Comparison of ENCODE assay signal across 8 cellular contexts in genomic region chr11:61776561-61777075, GRCh38. TPM values are rescaled to one million over a fixed set of nuclear protein-coding genes. Genes with fewer than 3 reads are reported as not detected.
A peak's percentile ranks its signal among the peaks of the same experiment; 100 is the strongest.
DNase-seq lines count a peak whose midpoint lies in the region; ATAC-seq, FAIRE-seq and TF ChIP-seq lines count a peak whose summit lies in the region.

No MANE protein-coding gene starts in this region.

- H3K36me3 ChIP-seq in OCI-LY1 (ENCODE audit: insufficient read depth, low read length) (no peaks in the 10 kb centered on the region), pancreas (peaks cover 0 to 19% (median 0%) of the 10 kb centered on the region in 3 donors)

- H3K36me3 Mint-ChIP-seq in activated T-helper 1 cell treated with anti-CD3 and anti-CD28 coated beads, Interleukin-12 subunit alpha, Interleukin-12 subunit beta, Interleukin-2, Interleukin-4 antibody, amounts not matched to agents 30 ng/mL and 10 ng/mL and 1 ng/mL, durations not matched to agents 14 hours and 24 hours and 36 hours (ENCODE audit: low read depth), result no peaks in the 10 kb centered on the region

- no peak overlapping the region for H3K27ac Mint-ChIP-seq in activated T-helper 1 cell treated with anti-CD3 and anti-CD28 coated beads, Interleukin-12 subunit alpha, Interleukin-12 subunit beta, Interleukin-2, Interleukin-4 antibody, amounts not matched to agents 30 ng/mL and 10 ng/mL and 1 ng/mL, durations not matched to agents 14 hours and 24 hours and 36 hours

- FAIRE-seq in pancreas (lab: Jason Lieb, UNC), result no peak

- H3K4me3 Mint-ChIP-seq in activated T-helper 1 cell treated with anti-CD3 and anti-CD28 coated beads, Interleukin-12 subunit alpha, Interleukin-12 subunit beta, Interleukin-2, Interleukin-4 antibody, amounts not matched to agents 30 ng/mL and 10 ng/mL and 1 ng/mL, durations not matched to agents 14 hours and 24 hours and 36 hours, result peak overlapping the region; percentile 41

- H3K9ac ChIP-seq in OCI-LY1 (ENCODE audit: low read length), result no peak overlapping the region

- DNase-seq in GM19240 (ENCODE audit: insufficient read length, low spot score), result peak; percentile 93
- peak; percentile 48 for DNase-seq in activated T-helper 1 cell treated with anti-CD3 and anti-CD28 coated beads, Interleukin-12 subunit alpha, Interleukin-12 subunit beta, Interleukin-2, Interleukin-4 antibody, amounts not matched to agents 30 ng/mL and 10 ng/mL and 1 ng/mL, durations not matched to agents 14 hours and 24 hours and 36 hours (ENCODE audit: low spot score)
- DNase-seq in fibroblast of the conjunctiva (ENCODE audit: low read depth), result peak; percentile 27
- DNase-seq in pancreas, result peak; percentile 71 to 90 (median 82)

- ATAC-seq in pancreas (peak; percentile 73 to 84 (median 80)), GM21390 (IDR thresholded peaks at IDR 0.05; ENCODE audit: unreplicated experiment) (no peak), GM21360 (IDR thresholded peaks at IDR 0.05; ENCODE audit: unreplicated experiment) (no peak)

- 56 to 60% methylated on average over 9 of the region's 9 CpGs for WGBS in pancreas, 2 donors

- H3F3A ChIP-seq in OCI-LY1 (ENCODE audit: insufficient read depth, low read length), result no peaks in the 10 kb centered on the region

- H3K9me3 Mint-ChIP-seq in activated T-helper 1 cell treated with anti-CD3 and anti-CD28 coated beads, Interleukin-12 subunit alpha, Interleukin-12 subunit beta, Interleukin-2, Interleukin-4 antibody, amounts not matched to agents 30 ng/mL and 10 ng/mL and 1 ng/mL, durations not matched to agents 14 hours and 24 hours and 36 hours, result no peaks in the 10 kb centered on the region

- H3K4me1 Mint-ChIP-seq in activated T-helper 1 cell treated with anti-CD3 and anti-CD28 coated beads, Interleukin-12 subunit alpha, Interleukin-12 subunit beta, Interleukin-2, Interleukin-4 antibody, amounts not matched to agents 30 ng/mL and 10 ng/mL and 1 ng/mL, durations not matched to agents 14 hours and 24 hours and 36 hours (ENCODE audit: low read depth), result peaks cover 8% of the 10 kb centered on the region

- H3K4me1 ChIP-seq in OCI-LY1 (ENCODE audit: insufficient read depth, low read length, severe bottlenecking) (peaks cover 9% of the 10 kb centered on the region), pancreas (peaks cover 8 to 15% (median 13%) of the 10 kb centered on the region in 3 donors)

- TF ChIP-seq CTCF in C4-2B (conservative IDR thresholded peaks at IDR 0.05), result peak; percentile 89
- TF ChIP-seq CTCF in OCI-LY1 (IDR thresholded peaks at IDR 0.05; ENCODE audit: low read length), result peak; percentile 79
- TF ChIP-seq CTCF in pancreas (IDR thresholded peaks at IDR 0.05), result peak; percentile 50 to 73 (median 71)

- no peak overlapping the region for H3K4me3 ChIP-seq in OCI-LY1 (ENCODE audit: low read depth, low read length, poor library complexity, severe bottlenecking)
- no peak overlapping the region for H3K4me3 ChIP-seq in pancreas

- H3K27me3 Mint-ChIP-seq in activated T-helper 1 cell treated with anti-CD3 and anti-CD28 coated beads, Interleukin-12 subunit alpha, Interleukin-12 subunit beta, Interleukin-2, Interleukin-4 antibody, amounts not matched to agents 30 ng/mL and 10 ng/mL and 1 ng/mL, durations not matched to agents 14 hours and 24 hours and 36 hours (ENCODE audit: insufficient read depth), result no peaks in the 10 kb centered on the region

- intact Hi-C loops in activated T-helper 1 cell treated with anti-CD3 and anti-CD28 coated beads, Interleukin-12 subunit alpha, Interleukin-12 subunit beta, Interleukin-2, Interleukin-4 antibody, amounts not matched to agents 30 ng/mL and 10 ng/mL and 1 ng/mL, durations not matched to agents 14 hours and 24 hours and 36 hours (cut with micrococcal nuclease), result loop anchor here (1.0 kb wide), 1 partner anchor 24 kb away; the partner anchor contains the start of gene MYRF
- intact Hi-C loops in pancreas (cut with DNase I), result no loop called here

- no peak overlapping the region for H2AFZ ChIP-seq in OCI-LY1 (ENCODE audit: low read length)

- no peak overlapping the region for H3K4me2 ChIP-seq in OCI-LY1 (ENCODE audit: low read length)

- H3K9me3 ChIP-seq in OCI-LY1 (ENCODE audit: low read length) (no peaks in the 10 kb centered on the region), pancreas (no peaks in the 10 kb centered on the region)

- no peak overlapping the region for H3K27ac ChIP-seq in C4-2B
- H3K27ac ChIP-seq in OCI-LY1 (ENCODE audit: low read depth, low read length, poor library complexity, severe bottlenecking), result no peak overlapping the region
- H3K27ac ChIP-seq in pancreas, result peak overlapping the region in 3 of 4 donors; percentile 30 to 61 (median 41)

- H3K27me3 ChIP-seq in OCI-LY1 (ENCODE audit: insufficient read depth, low read length) (no peaks in the 10 kb centered on the region; the same call in 1 of the 2 replicates), pancreas (no peaks in the 10 kb centered on the region)

- no peaks in the 10 kb centered on the region for H3K79me2 ChIP-seq in OCI-LY1 (ENCODE audit: insufficient read depth, low read length)

- H3K9me2 ChIP-seq in OCI-LY1 (ENCODE audit: low read depth, low read length), result no peaks in the 10 kb centered on the region

- H4K20me1 ChIP-seq in OCI-LY1 (ENCODE audit: insufficient read depth, low read length), result no peaks in the 10 kb centered on the region

RNA-seq across cellular contexts. Expression of gene TMEM258, which starts 15.8 kb away (rescaled TPM):
- total RNA-seq in activated T-helper 1 cell treated with anti-CD3 and anti-CD28 coated beads, Interleukin-12 subunit alpha, Interleukin-12 subunit beta, Interleukin-2, Interleukin-4 antibody, amounts not matched to agents 30 ng/mL and 10 ng/mL and 1 ng/mL, durations not matched to agents 14 hours and 24 hours and 36 hours, result 164 and 166 TPM in 2 replicates
- total RNA-seq in pancreas, result 100 to 1,000 TPM in 2 of 6 donors, 10 to 100 TPM in 4; 69.8 to 108 (median 94.4) TPM
- polyA plus RNA-seq in pancreas, result 100 to 1,000 TPM in 1 of 2 donors, 10 to 100 TPM in 1; 87.4 to 171 TPM

RNA-seq across cellular contexts. Expression of gene FEN1, which starts 16.1 kb away (rescaled TPM):
- total RNA-seq in activated T-helper 1 cell treated with anti-CD3 and anti-CD28 coated beads, Interleukin-12 subunit alpha, Interleukin-12 subunit beta, Interleukin-2, Interleukin-4 antibody, amounts not matched to agents 30 ng/mL and 10 ng/mL and 1 ng/mL, durations not matched to agents 14 hours and 24 hours and 36 hours, result 147 and 149 TPM in 2 replicates
- 1 to 10 TPM; 2.3 to 7.3 (median 5.2) TPM for total RNA-seq in pancreas
- 1 to 10 TPM; 2.5 to 4.8 TPM for polyA plus RNA-seq in pancreas

RNA-seq across cellular contexts. Expression of gene MYRF, which starts 24.2 kb away (rescaled TPM):
- total RNA-seq in activated T-helper 1 cell treated with anti-CD3 and anti-CD28 coated beads, Interleukin-12 subunit alpha, Interleukin-12 subunit beta, Interleukin-2, Interleukin-4 antibody, amounts not matched to agents 30 ng/mL and 10 ng/mL and 1 ng/mL, durations not matched to agents 14 hours and 24 hours and 36 hours, result 0.78 and 0.99 TPM in 2 replicates
- 10 to 100 TPM; 19.1 to 43.9 (median 27.2) TPM for total RNA-seq in pancreas
- polyA plus RNA-seq in pancreas, result 10 to 100 TPM; 56.3 to 69.3 TPM

RNA-seq across cellular contexts. Expression of gene FADS1, which starts 40.2 kb away (rescaled TPM):
- total RNA-seq in activated T-helper 1 cell treated with anti-CD3 and anti-CD28 coated beads, Interleukin-12 subunit alpha, Interleukin-12 subunit beta, Interleukin-2, Interleukin-4 antibody, amounts not matched to agents 30 ng/mL and 10 ng/mL and 1 ng/mL, durations not matched to agents 14 hours and 24 hours and 36 hours, result 92.3 and 97.7 TPM in 2 replicates
- 10 to 100 TPM in 1 of 6 donors, 1 to 10 TPM in 5; 2.3 to 15.1 (median 5.7) TPM for total RNA-seq in pancreas
- polyA plus RNA-seq in pancreas, result 1 to 10 TPM; 4.2 to 5.5 TPM

RNA-seq across cellular contexts. Expression of gene FADS2, which starts 51.5 kb away (rescaled TPM):
- 250 and 256 TPM in 2 replicates for total RNA-seq in activated T-helper 1 cell treated with anti-CD3 and anti-CD28 coated beads, Interleukin-12 subunit alpha, Interleukin-12 subunit beta, Interleukin-2, Interleukin-4 antibody, amounts not matched to agents 30 ng/mL and 10 ng/mL and 1 ng/mL, durations not matched to agents 14 hours and 24 hours and 36 hours
- 10 to 100 TPM in 2 of 6 donors, 1 to 10 TPM in 4; 1.7 to 20.5 (median 5.5) TPM for total RNA-seq in pancreas
- polyA plus RNA-seq in pancreas, result 10 to 100 TPM in 1 of 2 donors, 1 to 10 TPM in 1; 8.4 to 21.3 TPM

Comparison
In these comparisons a context has a peak if more than half of its experiments do, and no peak if none do; other contexts are left out.
1. H3K27ac ChIP-seq: peak in pancreas (3 of 4); none in C4-2B (single experiment) and OCI-LY1 (single experiment).
2. DNase-seq: peak in every context shown above with its lines; median percentile 93 in GM19240; 82 in pancreas; 48 in activated T-helper 1 cell treated with anti-CD3 and anti-CD28 coated beads, Interleukin-12 subunit alpha, Interleukin-12 subunit beta, Interleukin-2, Interleukin-4 antibody, amounts not matched to agents 30 ng/mL and 10 ng/mL and 1 ng/mL, durations not matched to agents 14 hours and 24 hours and 36 hours; 27 in fibroblast of the conjunctiva.
3. ATAC-seq: peak in pancreas (4 of 4); none in GM21390 (single experiment) and GM21360 (single experiment).
4. RNA of gene FEN1, which starts 16.1 kb away (total RNA-seq): 147 to 149 TPM in activated T-helper 1 cell treated with anti-CD3 and anti-CD28 coated beads, Interleukin-12 subunit alpha, Interleukin-12 subunit beta, Interleukin-2, Interleukin-4 antibody, amounts not matched to agents 30 ng/mL and 10 ng/mL and 1 ng/mL, durations not matched to agents 14 hours and 24 hours and 36 hours; 2.3 to 7.3 TPM in pancreas; every median in the first group is over 10 times any median in the second.
5. RNA of gene MYRF, which starts 24.2 kb away (total RNA-seq): 19.1 to 43.9 TPM in pancreas; 0.78 to 0.99 TPM in activated T-helper 1 cell treated with anti-CD3 and anti-CD28 coated beads, Interleukin-12 subunit alpha, Interleukin-12 subunit beta, Interleukin-2, Interleukin-4 antibody, amounts not matched to agents 30 ng/mL and 10 ng/mL and 1 ng/mL, durations not matched to agents 14 hours and 24 hours and 36 hours; every median in the first group is over 10 times any median in the second.
6. Peak in every context shown above with its lines, with median percentiles within 50 percentile points of each other: CTCF ChIP-seq.